ENCODE assay signal across 1 cellular context in the genomic region with DNA sequence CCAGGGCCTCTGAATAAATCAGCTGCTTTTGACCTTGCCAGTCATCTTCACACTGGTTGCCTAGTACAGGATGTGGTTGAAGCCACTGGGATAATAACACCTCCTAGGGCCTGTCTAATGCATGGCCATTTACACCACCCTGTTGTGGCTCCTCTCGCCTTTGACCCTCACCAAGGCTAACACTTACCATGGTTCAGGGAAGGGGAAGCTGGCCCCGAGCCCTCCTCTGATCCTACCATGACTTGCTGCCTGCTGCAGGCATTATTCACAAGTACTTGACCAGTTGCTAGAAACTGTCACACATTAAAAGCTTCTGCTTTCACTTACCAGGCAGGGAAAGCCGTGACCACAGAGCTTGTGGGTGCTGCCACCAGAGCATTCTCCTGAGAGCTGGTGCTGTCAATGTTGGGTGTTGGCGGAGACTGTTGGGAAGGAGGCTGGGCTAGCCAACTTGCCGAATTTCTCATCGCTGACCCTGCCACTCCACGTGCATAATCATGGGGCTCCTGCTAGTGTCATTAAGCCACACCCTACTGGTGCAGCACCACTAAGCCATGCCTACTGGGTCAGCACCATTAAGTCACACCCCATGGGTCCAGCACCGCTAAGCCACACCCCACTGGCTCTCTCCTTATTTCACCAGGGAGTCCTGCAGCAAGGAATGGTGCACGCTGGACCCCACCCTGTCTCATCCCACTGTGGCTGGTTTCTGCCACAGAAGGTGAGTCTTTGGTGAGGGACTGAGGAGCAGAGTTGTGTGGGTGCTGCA.
TF ChIP-seq lines count a peak whose summit lies in the region.

No MANE protein-coding gene starts in this region.

TF ChIP-seq in GM12878, 131 proteins besides CTCF, POLR2A, EP300 and RAD21 (continued from another document):
- TF ChIP-seq, protein P1, sequence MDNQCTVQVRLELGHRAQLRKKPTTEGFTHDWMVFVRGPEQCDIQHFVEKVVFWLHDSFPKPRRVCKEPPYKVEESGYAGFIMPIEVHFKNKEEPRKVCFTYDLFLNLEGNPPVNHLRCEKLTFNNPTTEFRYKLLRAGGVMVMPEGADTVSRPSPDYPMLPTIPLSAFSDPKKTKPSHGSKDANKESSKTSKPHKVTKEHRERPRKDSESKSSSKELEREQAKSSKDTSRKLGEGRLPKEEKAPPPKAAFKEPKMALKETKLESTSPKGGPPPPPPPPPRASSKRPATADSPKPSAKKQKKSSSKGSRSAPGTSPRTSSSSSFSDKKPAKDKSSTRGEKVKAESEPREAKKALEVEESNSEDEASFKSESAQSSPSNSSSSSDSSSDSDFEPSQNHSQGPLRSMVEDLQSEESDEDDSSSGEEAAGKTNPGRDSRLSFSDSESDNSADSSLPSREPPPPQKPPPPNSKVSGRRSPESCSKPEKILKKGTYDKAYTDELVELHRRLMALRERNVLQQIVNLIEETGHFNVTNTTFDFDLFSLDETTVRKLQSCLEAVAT (IDR thresholded peaks at IDR 0.05), result 0 out of 2 replicates have a peak, but pooled peaks have one; percentile 35
- TF ChIP-seq, protein P2, sequence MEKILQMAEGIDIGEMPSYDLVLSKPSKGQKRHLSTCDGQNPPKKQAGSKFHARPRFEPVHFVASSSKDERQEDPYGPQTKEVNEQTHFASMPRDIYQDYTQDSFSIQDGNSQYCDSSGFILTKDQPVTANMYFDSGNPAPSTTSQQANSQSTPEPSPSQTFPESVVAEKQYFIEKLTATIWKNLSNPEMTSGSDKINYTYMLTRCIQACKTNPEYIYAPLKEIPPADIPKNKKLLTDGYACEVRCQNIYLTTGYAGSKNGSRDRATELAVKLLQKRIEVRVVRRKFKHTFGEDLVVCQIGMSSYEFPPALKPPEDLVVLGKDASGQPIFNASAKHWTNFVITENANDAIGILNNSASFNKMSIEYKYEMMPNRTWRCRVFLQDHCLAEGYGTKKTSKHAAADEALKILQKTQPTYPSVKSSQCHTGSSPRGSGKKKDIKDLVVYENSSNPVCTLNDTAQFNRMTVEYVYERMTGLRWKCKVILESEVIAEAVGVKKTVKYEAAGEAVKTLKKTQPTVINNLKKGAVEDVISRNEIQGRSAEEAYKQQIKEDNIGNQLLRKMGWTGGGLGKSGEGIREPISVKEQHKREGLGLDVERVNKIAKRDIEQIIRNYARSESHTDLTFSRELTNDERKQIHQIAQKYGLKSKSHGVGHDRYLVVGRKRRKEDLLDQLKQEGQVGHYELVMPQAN (conservative IDR thresholded peaks at IDR 0.05), result no peak
- no peak for TF ChIP-seq BMI1 (IDR thresholded peaks at IDR 0.05; ENCODE audit: borderline replicate concordance)
- TF ChIP-seq, protein P3, sequence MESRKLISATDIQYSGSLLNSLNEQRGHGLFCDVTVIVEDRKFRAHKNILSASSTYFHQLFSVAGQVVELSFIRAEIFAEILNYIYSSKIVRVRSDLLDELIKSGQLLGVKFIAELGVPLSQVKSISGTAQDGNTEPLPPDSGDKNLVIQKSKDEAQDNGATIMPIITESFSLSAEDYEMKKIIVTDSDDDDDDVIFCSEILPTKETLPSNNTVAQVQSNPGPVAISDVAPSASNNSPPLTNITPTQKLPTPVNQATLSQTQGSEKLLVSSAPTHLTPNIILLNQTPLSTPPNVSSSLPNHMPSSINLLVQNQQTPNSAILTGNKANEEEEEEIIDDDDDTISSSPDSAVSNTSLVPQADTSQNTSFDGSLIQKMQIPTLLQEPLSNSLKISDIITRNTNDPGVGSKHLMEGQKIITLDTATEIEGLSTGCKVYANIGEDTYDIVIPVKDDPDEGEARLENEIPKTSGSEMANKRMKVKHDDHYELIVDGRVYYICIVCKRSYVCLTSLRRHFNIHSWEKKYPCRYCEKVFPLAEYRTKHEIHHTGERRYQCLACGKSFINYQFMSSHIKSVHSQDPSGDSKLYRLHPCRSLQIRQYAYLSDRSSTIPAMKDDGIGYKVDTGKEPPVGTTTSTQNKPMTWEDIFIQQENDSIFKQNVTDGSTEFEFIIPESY (IDR thresholded peaks at IDR 0.05), result no peak
- TF ChIP-seq SRF (IDR thresholded peaks at IDR 0.05; ENCODE audit: low read depth in 2 of 2, low read length in 2 of 2), result no peak
- no peak for TF ChIP-seq NR2C2 (IDR thresholded peaks at IDR 0.05; ENCODE audit: borderline replicate concordance, control insufficient read depth, insufficient read length, low read depth)
- peak; percentile 63 to 73; a peak in 3 of 4 replicates for TF ChIP-seq IKZF2 (IDR thresholded peaks at IDR 0.05)
- TF ChIP-seq JUNB (IDR thresholded peaks at IDR 0.05), result no peak
- peak; percentile 32; the same call in 1 of the 2 replicates for TF ChIP-seq NR2C1 (IDR thresholded peaks at IDR 0.05)
- TF ChIP-seq ETV6 (conservative IDR thresholded peaks at IDR 0.05 in 1 of 2, IDR thresholded peaks at IDR 0.05 in 1 of 2; ENCODE audit: borderline replicate concordance in 1 of 2, low read depth in 1 of 2), result 0 out of 4 replicates have a peak, but pooled peaks of 1 of the 2 experiments have one; percentile 24
- TF ChIP-seq, protein P4, sequence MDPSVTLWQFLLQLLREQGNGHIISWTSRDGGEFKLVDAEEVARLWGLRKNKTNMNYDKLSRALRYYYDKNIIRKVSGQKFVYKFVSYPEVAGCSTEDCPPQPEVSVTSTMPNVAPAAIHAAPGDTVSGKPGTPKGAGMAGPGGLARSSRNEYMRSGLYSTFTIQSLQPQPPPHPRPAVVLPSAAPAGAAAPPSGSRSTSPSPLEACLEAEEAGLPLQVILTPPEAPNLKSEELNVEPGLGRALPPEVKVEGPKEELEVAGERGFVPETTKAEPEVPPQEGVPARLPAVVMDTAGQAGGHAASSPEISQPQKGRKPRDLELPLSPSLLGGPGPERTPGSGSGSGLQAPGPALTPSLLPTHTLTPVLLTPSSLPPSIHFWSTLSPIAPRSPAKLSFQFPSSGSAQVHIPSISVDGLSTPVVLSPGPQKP (IDR thresholded peaks at IDR 0.05; ENCODE audit: low read depth, low read length), result no peak
- TF ChIP-seq MTA2 (IDR thresholded peaks at IDR 0.05; ENCODE audit: low read depth), result peak; percentile 56
- TF ChIP-seq DPF2 (IDR thresholded peaks at IDR 0.05), result peak; percentile 82
- 0 out of 3 replicates have a peak, but pooled peaks have one; percentile 20 for TF ChIP-seq POU2F2 (IDR thresholded peaks at IDR 0.05; ENCODE audit: borderline replicate concordance, low read depth, low read length)
- TF ChIP-seq, protein P5, sequence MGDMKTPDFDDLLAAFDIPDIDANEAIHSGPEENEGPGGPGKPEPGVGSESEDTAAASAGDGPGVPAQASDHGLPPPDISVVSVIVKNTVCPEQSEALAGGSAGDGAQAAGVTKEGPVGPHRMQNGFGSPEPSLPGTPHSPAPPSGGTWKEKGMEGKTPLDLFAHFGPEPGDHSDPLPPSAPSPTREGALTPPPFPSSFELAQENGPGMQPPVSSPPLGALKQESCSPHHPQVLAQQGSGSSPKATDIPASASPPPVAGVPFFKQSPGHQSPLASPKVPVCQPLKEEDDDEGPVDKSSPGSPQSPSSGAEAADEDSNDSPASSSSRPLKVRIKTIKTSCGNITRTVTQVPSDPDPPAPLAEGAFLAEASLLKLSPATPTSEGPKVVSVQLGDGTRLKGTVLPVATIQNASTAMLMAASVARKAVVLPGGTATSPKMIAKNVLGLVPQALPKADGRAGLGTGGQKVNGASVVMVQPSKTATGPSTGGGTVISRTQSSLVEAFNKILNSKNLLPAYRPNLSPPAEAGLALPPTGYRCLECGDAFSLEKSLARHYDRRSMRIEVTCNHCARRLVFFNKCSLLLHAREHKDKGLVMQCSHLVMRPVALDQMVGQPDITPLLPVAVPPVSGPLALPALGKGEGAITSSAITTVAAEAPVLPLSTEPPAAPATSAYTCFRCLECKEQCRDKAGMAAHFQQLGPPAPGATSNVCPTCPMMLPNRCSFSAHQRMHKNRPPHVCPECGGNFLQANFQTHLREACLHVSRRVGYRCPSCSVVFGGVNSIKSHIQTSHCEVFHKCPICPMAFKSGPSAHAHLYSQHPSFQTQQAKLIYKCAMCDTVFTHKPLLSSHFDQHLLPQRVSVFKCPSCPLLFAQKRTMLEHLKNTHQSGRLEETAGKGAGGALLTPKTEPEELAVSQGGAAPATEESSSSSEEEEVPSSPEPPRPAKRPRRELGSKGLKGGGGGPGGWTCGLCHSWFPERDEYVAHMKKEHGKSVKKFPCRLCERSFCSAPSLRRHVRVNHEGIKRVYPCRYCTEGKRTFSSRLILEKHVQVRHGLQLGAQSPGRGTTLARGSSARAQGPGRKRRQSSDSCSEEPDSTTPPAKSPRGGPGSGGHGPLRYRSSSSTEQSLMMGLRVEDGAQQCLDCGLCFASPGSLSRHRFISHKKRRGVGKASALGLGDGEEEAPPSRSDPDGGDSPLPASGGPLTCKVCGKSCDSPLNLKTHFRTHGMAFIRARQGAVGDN (IDR thresholded peaks at IDR 0.05), result peak; percentile 46; the same call in 1 of the 2 replicates
- TF ChIP-seq BHLHE40 (IDR thresholded peaks at IDR 0.05; ENCODE audit: borderline replicate concordance in 1 of 2, low read depth in 2 of 2, low read length in 1 of 2), result peak in 1 of 2 experiments; percentile 43; a peak in 1 of 4 replicates
- no peak for TF ChIP-seq CREB1 (IDR thresholded peaks at IDR 0.05; ENCODE audit: low read depth)
- TF ChIP-seq NR2F1 (conservative IDR thresholded peaks at IDR 0.05), result peak; percentile 78
- TF ChIP-seq PAX5 (IDR thresholded peaks at IDR 0.05; ENCODE audit: borderline replicate concordance, low read depth, low read length), result 0 out of 2 replicates have a peak, but pooled peaks have one; percentile 22
- TF ChIP-seq MXI1 (IDR thresholded peaks at IDR 0.05; ENCODE audit: low read depth, low read length), result peak; percentile 31; the same call in 1 of the 2 replicates
- peak; percentile 84 for TF ChIP-seq IKZF1 (conservative IDR thresholded peaks at IDR 0.05)
- peak; percentile 47; the same call in 1 of the 2 replicates for TF ChIP-seq RUNX3 (IDR thresholded peaks at IDR 0.05; ENCODE audit: low read length)
- TF ChIP-seq, protein P6, sequence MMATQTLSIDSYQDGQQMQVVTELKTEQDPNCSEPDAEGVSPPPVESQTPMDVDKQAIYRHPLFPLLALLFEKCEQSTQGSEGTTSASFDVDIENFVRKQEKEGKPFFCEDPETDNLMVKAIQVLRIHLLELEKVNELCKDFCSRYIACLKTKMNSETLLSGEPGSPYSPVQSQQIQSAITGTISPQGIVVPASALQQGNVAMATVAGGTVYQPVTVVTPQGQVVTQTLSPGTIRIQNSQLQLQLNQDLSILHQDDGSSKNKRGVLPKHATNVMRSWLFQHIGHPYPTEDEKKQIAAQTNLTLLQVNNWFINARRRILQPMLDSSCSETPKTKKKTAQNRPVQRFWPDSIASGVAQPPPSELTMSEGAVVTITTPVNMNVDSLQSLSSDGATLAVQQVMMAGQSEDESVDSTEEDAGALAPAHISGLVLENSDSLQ (IDR thresholded peaks at IDR 0.05), result peak; percentile 41; the same call in 1 of the 2 replicates
